8 cellular contexts compared by ENCODE assay signal in the genomic region with DNA sequence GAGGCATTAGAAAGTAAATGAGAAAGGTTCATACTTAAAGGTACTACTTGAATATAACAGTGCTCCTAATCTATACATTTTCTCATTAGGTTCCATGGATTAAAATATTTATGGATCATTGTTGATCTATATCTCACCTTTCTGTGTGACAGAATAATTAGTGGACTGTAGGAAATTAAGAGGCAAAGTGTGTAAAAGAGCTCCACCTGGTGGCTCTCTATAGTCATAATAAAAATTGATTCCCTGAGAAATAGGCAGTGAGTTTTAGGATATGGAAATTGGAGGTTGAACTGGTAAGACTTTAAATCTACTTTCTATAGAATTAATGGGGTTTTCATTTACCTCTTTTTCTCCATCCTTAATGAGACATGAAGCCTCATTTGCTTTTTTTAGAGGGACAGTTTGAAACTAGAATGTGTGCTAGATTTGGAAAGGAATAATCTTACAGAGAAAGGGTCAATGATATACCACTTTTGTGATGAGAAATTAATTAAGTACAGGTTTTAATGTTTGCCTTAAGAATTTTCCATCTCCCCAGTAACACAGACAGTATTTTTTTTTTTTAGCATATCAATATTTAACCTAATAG. TPM values are rescaled to one million over a fixed set of nuclear protein-coding genes. Genes with fewer than 3 reads are reported as not detected.
DNase-seq lines count a peak whose midpoint lies in the region; ATAC-seq and TF ChIP-seq lines count a peak whose summit lies in the region.

No MANE protein-coding gene starts in this region.

- no peak overlapping the region for H3K27ac ChIP-seq in brain microvascular endothelial cell

- peaks cover 70% of the 10 kb centered on the region for H3K36me3 ChIP-seq in brain microvascular endothelial cell (replicated peaks)

- no peak overlapping the region for H3K4me3 ChIP-seq in NB4 (ENCODE audit: low read depth, low read length)
- no peak overlapping the region for H3K4me3 ChIP-seq in brain microvascular endothelial cell (ENCODE audit: low read depth, low read length)

- no peaks in the 10 kb centered on the region for H3K27me3 ChIP-seq in brain microvascular endothelial cell (replicated peaks)

- TF ChIP-seq CTCF in NB4 (IDR thresholded peaks at IDR 0.05; ENCODE audit: low read depth, low read length) = peak; percentile 37
- TF ChIP-seq CTCF in brain microvascular endothelial cell (IDR thresholded peaks at IDR 0.05; ENCODE audit: low read depth, low read length, missing control alignments) = peak; percentile 34

- no peak for TF ChIP-seq POLR2A in NB4 (IDR thresholded peaks at IDR 0.05; ENCODE audit: extremely low read depth, insufficient read length)

- DNase-seq in Caki2 (ENCODE audit: low read depth) (peak; percentile 34), NB4 (ENCODE audit: low read depth) (peak; percentile 43), brain microvascular endothelial cell (no peak), midbrain (lab: John Stamatoyannopoulos, UW) (peak; percentile 50), NCI-H226 (no peak)
- no peak for DNase-seq in activated CD4-positive, alpha-beta T cell treated with anti-CD3 and anti-CD28 coated beads for 1 hour

- in situ Hi-C loops in Caki2 (cut with HindIII; ENCODE audit: low pct_unique_long_range_greater_than_20kb, low sequenced_read_pairs) = no loop called here
- in situ Hi-C loops in brain microvascular endothelial cell (cut with HindIII; ENCODE audit: low pct_ligation_motif_present, low sequenced_read_pairs) = no loop called here

- ATAC-seq in GM18870 (IDR thresholded peaks at IDR 0.05; ENCODE audit: unreplicated experiment) = peak; percentile 59
- ATAC-seq in HG03025 (IDR thresholded peaks at IDR 0.05; ENCODE audit: low FRiP score, unreplicated experiment) = no peak

RNA-seq across cellular contexts. Expression of a gene that starts 11.8 kb away (rescaled TPM):
- 87.0 and 107 TPM in 2 replicates for total RNA-seq in Caki2 (2014; rRNA removed; shearing (Covaris generic); ENCODE audit: low replicate concordance)

RNA-seq across cellular contexts. Expression of a gene that starts 17.2 kb away (rescaled TPM):
- 153 and 195 TPM in 2 replicates for total RNA-seq in Caki2 (2014; rRNA removed; shearing (Covaris generic); ENCODE audit: low replicate concordance)

Comparison
In these comparisons a context has a peak if more than half of its experiments do, and no peak if none do; other contexts are left out.
1. DNase-seq: peak in Caki2 (single experiment), NB4 (single experiment) and midbrain (single experiment); none in brain microvascular endothelial cell (single experiment), NCI-H226 (single experiment) and activated CD4-positive, alpha-beta T cell treated with anti-CD3 and anti-CD28 coated beads for 1 hour (single experiment).